In genomic region chr3:72888546-72889309, GRCh38 we compare ENCODE assay signal across 8 cellular contexts. TPM values are rescaled to one million over a fixed set of nuclear protein-coding genes. Genes with fewer than 3 reads are reported as not detected.
A peak's percentile ranks its signal among the peaks of the same experiment; 100 is the strongest.
DNase-seq lines count a peak whose midpoint lies in the region; ATAC-seq, FAIRE-seq and TF ChIP-seq lines count a peak whose summit lies in the region.

No MANE protein-coding gene starts in this region.

- POLR2A ChIA-PET in AG04449 (lab: Yijun Ruan, JAX): interaction anchor here (0.6 kb wide), 1 partner anchor 23 kb away, joined by 3 read pairs; no protein-coding TSS in a partner anchor

- no peak for FAIRE-seq in bronchial epithelial cell (lab: Jason Lieb, UNC)

- H3K9ac ChIP-seq in HUES6 (ENCODE audit: low read length): peak overlapping the region; percentile 48

- H3K4me3 ChIP-seq in AG04449 (ENCODE audit: low read depth, low read length): peak overlapping the region; percentile 67
- peak overlapping the region; percentile 67 for H3K4me3 ChIP-seq in HUES6 (ENCODE audit: low read depth, low read length)
- H3K4me3 ChIP-seq in bronchial epithelial cell (ENCODE audit: low read depth, low read length): peak overlapping the region; percentile 32
- peak overlapping the region; percentile 50 for H3K4me3 ChIP-seq in mesodermal cell (ENCODE audit: extremely low read depth, insufficient read depth, low read length, poor library complexity, severe bottlenecking)

- H3K27me3 ChIP-seq in HUES6 (ENCODE audit: control insufficient read depth, insufficient read depth, low read length) (peaks cover 35% of the 10 kb centered on the region; the same call in 1 of the 2 replicates), bronchial epithelial cell (ENCODE audit: control insufficient read depth, insufficient read depth, low read length) (no peaks in the 10 kb centered on the region)

- TF ChIP-seq CTCF in AG04449 (IDR thresholded peaks at IDR 0.05; ENCODE audit: insufficient read depth, low read length, missing control alignments) (no peak), bronchial epithelial cell (IDR thresholded peaks at IDR 0.05; ENCODE audit: insufficient read depth, low read length, severe bottlenecking) (no peak)

- H3K4me1 ChIP-seq in HUES6 (ENCODE audit: control insufficient read depth, insufficient read depth, low read length) (peaks cover 30% of the 10 kb centered on the region), mesodermal cell (ENCODE audit: control insufficient read depth, insufficient read depth, low read length, poor library complexity, severe bottlenecking) (peaks cover 35% of the 10 kb centered on the region)

- H3K27ac ChIP-seq in HUES6 (ENCODE audit: low read depth, low read length): no peak overlapping the region
- H3K27ac ChIP-seq in mesodermal cell (ENCODE audit: low read depth, low read length, severe bottlenecking): peak overlapping the region; percentile 62

- no peak for DNase-seq in AG04449 (ENCODE audit: low read depth, low spot score)
- DNase-seq in bronchial epithelial cell (ENCODE audit: low read depth): no peak
- no peak for DNase-seq in UCSD-AML1 (lab: John Stamatoyannopoulos, UW; ENCODE audit: unreplicated experiment)
- DNase-seq in middle frontal gyrus (ENCODE audit: extremely low spot score, low spot score): no peak
- DNase-seq in EL: no peak

- H3K9me3 ChIP-seq in HUES6 (ENCODE audit: control insufficient read depth, insufficient read depth, low read depth, low read length): no peaks in the 10 kb centered on the region; the same call in 1 of the 2 replicates
- no peaks in the 10 kb centered on the region for H3K9me3 ChIP-seq in mesodermal cell (ENCODE audit: control insufficient read depth, low read length)

- H3K36me3 ChIP-seq in HUES6 (ENCODE audit: control insufficient read depth, insufficient read depth, low read length) (no peaks in the 10 kb centered on the region), bronchial epithelial cell (ENCODE audit: control insufficient read depth, insufficient read depth, low read length) (no peaks in the 10 kb centered on the region), mesodermal cell (ENCODE audit: control insufficient read depth, insufficient read depth, low read length) (no peaks in the 10 kb centered on the region)

- CTCF ChIA-PET in AG04449 (lab: Yijun Ruan, JAX): interaction anchor here (0.8 to 3.6 kb wide), 7 partner anchors 9 to 198 kb away, joined by 3 to 21 read pairs (median 3); no protein-coding TSS in a partner anchor

- 2 to 4% methylated on average over 11 to 19 of the region's 21 CpGs for WGBS in mesodermal cell (ENCODE audit: insufficient coverage in 2 of 2), 2 experiments

- ATAC-seq in HG03342 (IDR thresholded peaks at IDR 0.05; ENCODE audit: unreplicated experiment): no peak

RNA-seq across cellular contexts. Expression of gene GXYLT2, which starts 0.9 kb away (rescaled TPM):
- 0.79 and 0.90 TPM in 2 replicates for total RNA-seq in bronchial epithelial cell
- polyA plus RNA-seq in mesodermal cell (2013, experiment 1 of 2): 14.1 TPM
- 10.9 TPM for polyA plus RNA-seq in mesodermal cell (2013, experiment 2 of 2)

RNA-seq across cellular contexts. Expression of gene SHQ1, which starts 40.5 kb away (rescaled TPM):
- total RNA-seq in bronchial epithelial cell: 14.6 and 17.6 TPM in 2 replicates
- 15.7 TPM for polyA plus RNA-seq in mesodermal cell (2013, experiment 1 of 2)
- 15.6 TPM for polyA plus RNA-seq in mesodermal cell (2013, experiment 2 of 2)
